ENCODE assay signal across 2 cellular contexts in the genomic region with DNA sequence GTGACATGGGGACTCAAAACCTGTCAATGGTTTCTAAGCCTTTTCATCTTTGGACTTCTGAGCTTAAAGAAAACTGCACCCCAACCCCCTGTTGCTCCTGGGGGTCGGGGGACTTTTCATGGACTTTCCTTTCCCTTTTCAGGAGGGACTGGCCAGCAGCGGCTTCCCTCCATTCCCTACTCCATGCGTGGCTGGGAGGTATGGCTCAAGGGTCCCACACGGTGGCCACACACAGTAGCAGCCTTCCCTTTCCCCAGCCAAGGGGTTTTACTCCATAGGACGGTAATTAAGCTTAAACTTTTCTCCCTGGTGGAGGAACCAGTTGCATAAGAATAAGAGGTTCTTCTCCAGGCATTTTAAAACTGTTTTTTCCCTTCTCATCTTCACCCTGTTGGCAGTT.
TF ChIP-seq lines count a peak whose summit lies in the region.

No MANE protein-coding gene starts in this region.

TF ChIP-seq in HepG2, 621 proteins besides CTCF, POLR2A, EP300 and RAD21:
- no peak for TF ChIP-seq HOXA7 (CRISPR knock-in tag; IDR thresholded peaks at IDR 0.05)
- no peak for TF ChIP-seq ZNF230 (CRISPR knock-in tag; IDR thresholded peaks at IDR 0.05)
- TF ChIP-seq MTF2 (CRISPR knock-in tag; IDR thresholded peaks at IDR 0.05; ENCODE audit: borderline replicate concordance), result no peak
- TF ChIP-seq ZNF777 (CRISPR knock-in tag; IDR thresholded peaks at IDR 0.05), result no peak
- no peak for TF ChIP-seq ARNTL (CRISPR knock-in tag; IDR thresholded peaks at IDR 0.05)
- no peak for TF ChIP-seq MXD4 (CRISPR knock-in tag; IDR thresholded peaks at IDR 0.05)
- TF ChIP-seq SATB2 (CRISPR knock-in tag; IDR thresholded peaks at IDR 0.05), result no peak
- no peak for TF ChIP-seq ZNF549 (CRISPR knock-in tag; IDR thresholded peaks at IDR 0.05)
- TF ChIP-seq, protein P1, sequence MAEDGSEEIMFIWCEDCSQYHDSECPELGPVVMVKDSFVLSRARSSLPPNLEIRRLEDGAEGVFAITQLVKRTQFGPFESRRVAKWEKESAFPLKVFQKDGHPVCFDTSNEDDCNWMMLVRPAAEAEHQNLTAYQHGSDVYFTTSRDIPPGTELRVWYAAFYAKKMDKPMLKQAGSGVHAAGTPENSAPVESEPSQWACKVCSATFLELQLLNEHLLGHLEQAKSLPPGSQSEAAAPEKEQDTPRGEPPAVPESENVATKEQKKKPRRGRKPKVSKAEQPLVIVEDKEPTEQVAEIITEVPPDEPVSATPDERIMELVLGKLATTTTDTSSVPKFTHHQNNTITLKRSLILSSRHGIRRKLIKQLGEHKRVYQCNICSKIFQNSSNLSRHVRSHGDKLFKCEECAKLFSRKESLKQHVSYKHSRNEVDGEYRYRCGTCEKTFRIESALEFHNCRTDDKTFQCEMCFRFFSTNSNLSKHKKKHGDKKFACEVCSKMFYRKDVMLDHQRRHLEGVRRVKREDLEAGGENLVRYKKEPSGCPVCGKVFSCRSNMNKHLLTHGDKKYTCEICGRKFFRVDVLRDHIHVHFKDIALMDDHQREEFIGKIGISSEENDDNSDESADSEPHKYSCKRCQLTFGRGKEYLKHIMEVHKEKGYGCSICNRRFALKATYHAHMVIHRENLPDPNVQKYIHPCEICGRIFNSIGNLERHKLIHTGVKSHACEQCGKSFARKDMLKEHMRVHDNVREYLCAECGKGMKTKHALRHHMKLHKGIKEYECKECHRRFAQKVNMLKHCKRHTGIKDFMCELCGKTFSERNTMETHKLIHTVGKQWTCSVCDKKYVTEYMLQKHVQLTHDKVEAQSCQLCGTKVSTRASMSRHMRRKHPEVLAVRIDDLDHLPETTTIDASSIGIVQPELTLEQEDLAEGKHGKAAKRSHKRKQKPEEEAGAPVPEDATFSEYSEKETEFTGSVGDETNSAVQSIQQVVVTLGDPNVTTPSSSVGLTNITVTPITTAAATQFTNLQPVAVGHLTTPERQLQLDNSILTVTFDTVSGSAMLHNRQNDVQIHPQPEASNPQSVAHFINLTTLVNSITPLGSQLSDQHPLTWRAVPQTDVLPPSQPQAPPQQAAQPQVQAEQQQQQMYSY (CRISPR knock-in tag; IDR thresholded peaks at IDR 0.05), result no peak
- no peak for TF ChIP-seq ZNF431 (CRISPR knock-in tag; IDR thresholded peaks at IDR 0.05; ENCODE audit: borderline replicate concordance, low read depth)

TF ChIP-seq in WTC11, 78 proteins besides CTCF, POLR2A, EP300 and RAD21:
- TF ChIP-seq, protein P2, sequence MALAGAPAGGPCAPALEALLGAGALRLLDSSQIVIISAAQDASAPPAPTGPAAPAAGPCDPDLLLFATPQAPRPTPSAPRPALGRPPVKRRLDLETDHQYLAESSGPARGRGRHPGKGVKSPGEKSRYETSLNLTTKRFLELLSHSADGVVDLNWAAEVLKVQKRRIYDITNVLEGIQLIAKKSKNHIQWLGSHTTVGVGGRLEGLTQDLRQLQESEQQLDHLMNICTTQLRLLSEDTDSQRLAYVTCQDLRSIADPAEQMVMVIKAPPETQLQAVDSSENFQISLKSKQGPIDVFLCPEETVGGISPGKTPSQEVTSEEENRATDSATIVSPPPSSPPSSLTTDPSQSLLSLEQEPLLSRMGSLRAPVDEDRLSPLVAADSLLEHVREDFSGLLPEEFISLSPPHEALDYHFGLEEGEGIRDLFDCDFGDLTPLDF (CRISPR knock-in tag; IDR thresholded peaks at IDR 0.05), result no peak
- TF ChIP-seq NFE2L1 (CRISPR knock-in tag; IDR thresholded peaks at IDR 0.05) (no peak), TCF7 (CRISPR knock-in tag; IDR thresholded peaks at IDR 0.05; ENCODE audit: low read depth) (no peak), OVOL2 (CRISPR knock-in tag; IDR thresholded peaks at IDR 0.05; ENCODE audit: borderline replicate concordance) (no peak), ZNF138 (CRISPR knock-in tag; conservative IDR thresholded peaks at IDR 0.05) (no peak)
- TF ChIP-seq, protein P3, sequence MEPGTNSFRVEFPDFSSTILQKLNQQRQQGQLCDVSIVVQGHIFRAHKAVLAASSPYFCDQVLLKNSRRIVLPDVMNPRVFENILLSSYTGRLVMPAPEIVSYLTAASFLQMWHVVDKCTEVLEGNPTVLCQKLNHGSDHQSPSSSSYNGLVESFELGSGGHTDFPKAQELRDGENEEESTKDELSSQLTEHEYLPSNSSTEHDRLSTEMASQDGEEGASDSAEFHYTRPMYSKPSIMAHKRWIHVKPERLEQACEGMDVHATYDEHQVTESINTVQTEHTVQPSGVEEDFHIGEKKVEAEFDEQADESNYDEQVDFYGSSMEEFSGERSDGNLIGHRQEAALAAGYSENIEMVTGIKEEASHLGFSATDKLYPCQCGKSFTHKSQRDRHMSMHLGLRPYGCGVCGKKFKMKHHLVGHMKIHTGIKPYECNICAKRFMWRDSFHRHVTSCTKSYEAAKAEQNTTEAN (CRISPR knock-in tag; IDR thresholded peaks at IDR 0.05), result no peak
- TF ChIP-seq, protein P4, sequence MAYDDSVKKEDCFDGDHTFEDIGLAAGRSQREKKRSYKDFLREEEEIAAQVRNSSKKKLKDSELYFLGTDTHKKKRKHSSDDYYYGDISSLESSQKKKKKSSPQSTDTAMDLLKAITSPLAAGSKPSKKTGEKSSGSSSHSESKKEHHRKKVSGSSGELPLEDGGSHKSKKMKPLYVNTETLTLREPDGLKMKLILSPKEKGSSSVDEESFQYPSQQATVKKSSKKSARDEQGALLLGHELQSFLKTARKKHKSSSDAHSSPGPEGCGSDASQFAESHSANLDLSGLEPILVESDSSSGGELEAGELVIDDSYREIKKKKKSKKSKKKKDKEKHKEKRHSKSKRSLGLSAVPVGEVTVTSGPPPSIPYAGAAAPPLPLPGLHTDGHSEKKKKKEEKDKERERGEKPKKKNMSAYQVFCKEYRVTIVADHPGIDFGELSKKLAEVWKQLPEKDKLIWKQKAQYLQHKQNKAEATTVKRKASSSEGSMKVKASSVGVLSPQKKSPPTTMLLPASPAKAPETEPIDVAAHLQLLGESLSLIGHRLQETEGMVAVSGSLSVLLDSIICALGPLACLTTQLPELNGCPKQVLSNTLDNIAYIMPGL (CRISPR knock-in tag; IDR thresholded peaks at IDR 0.05), result no peak
- TF ChIP-seq, protein P5, sequence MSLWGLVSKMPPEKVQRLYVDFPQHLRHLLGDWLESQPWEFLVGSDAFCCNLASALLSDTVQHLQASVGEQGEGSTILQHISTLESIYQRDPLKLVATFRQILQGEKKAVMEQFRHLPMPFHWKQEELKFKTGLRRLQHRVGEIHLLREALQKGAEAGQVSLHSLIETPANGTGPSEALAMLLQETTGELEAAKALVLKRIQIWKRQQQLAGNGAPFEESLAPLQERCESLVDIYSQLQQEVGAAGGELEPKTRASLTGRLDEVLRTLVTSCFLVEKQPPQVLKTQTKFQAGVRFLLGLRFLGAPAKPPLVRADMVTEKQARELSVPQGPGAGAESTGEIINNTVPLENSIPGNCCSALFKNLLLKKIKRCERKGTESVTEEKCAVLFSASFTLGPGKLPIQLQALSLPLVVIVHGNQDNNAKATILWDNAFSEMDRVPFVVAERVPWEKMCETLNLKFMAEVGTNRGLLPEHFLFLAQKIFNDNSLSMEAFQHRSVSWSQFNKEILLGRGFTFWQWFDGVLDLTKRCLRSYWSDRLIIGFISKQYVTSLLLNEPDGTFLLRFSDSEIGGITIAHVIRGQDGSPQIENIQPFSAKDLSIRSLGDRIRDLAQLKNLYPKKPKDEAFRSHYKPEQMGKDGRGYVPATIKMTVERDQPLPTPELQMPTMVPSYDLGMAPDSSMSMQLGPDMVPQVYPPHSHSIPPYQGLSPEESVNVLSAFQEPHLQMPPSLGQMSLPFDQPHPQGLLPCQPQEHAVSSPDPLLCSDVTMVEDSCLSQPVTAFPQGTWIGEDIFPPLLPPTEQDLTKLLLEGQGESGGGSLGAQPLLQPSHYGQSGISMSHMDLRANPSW (CRISPR knock-in tag; conservative IDR thresholded peaks at IDR 0.05; ENCODE audit: low read depth), result no peak
- TF ChIP-seq, protein P6, sequence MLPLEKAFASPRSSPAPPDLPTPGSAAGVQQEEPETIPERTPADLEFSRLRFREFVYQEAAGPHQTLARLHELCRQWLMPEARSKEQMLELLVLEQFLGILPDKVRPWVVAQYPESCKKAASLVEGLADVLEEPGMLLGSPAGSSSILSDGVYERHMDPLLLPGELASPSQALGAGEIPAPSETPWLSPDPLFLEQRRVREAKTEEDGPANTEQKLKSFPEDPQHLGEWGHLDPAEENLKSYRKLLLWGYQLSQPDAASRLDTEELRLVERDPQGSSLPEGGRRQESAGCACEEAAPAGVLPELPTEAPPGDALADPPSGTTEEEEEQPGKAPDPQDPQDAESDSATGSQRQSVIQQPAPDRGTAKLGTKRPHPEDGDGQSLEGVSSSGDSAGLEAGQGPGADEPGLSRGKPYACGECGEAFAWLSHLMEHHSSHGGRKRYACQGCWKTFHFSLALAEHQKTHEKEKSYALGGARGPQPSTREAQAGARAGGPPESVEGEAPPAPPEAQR (CRISPR knock-in tag; IDR thresholded peaks at IDR 0.05), result no peak
TF ChIP-seq in WTC11: peak in this region for 0.
